In genomic region chr19:10884273-10884672, GRCh38 we compare ENCODE assay signal across 11 cellular contexts. TPM values are rescaled to one million over a fixed set of nuclear protein-coding genes. Genes with fewer than 3 reads are reported as not detected.
DNase-seq lines count a peak whose midpoint lies in the region; ATAC-seq lines count a peak whose summit lies in the region.
"Had no signal": no experiment of that assay in that cellular context is flagged by ENCODE, and none has a peak within 500 bp of the region (broad histone marks: within the 10 kb centered on the region; RNA-seq: fewer than 3 reads in every experiment).

No MANE protein-coding gene starts in this region.

- H3K36me3 ChIP-seq in SK-N-MC (ENCODE audit: insufficient read depth, low read length), result no peaks in the 10 kb centered on the region

- DNase-seq in ELR (ENCODE audit: low read depth) (peak; percentile 73), SK-N-MC (ENCODE audit: low read depth, low spot score) (no peak), fibroblast of gingiva (ENCODE audit: low read depth) (peak; percentile 60), skeletal muscle cell (ENCODE audit: low read depth) (peak; percentile 31), NCI-H2227 treated with DMSO at 0.1 percent for 48 hours (lab: John Stamatoyannopoulos, UW) (no peak), G401 (ENCODE audit: low spot score) (no peak)
- DNase-seq: activated CD4-positive, alpha-beta T cell treated with anti-CD3 and anti-CD28 coated beads, Interleukin-2, amount 10 ng/mL, durations not matched to agents 24 days and 14 days; stimulated activated CD8-positive, alpha-beta memory T cell treated with anti-CD3 and anti-CD28 coated beads, Interleukin-4, amount 100 ng/mL, for 48 hours; SW 1271 had no signal

- ATAC-seq in HG02852 (IDR thresholded peaks at IDR 0.05; ENCODE audit: unreplicated experiment) (no peak), HG02588 (IDR thresholded peaks at IDR 0.05; ENCODE audit: unreplicated experiment) (no peak)

- H3K4me3 ChIP-seq in SK-N-MC (no peak overlapping the region), skeletal muscle cell (ENCODE audit: low read depth, low read length) (no peak overlapping the region)

- peak overlapping the region; percentile 81; the same call in 1 of the 2 replicates for H3K27ac ChIP-seq in SK-N-MC

- in situ Hi-C loops in G401 (cut with HindIII; ENCODE audit: low sequenced_read_pairs), result no loop called here

- no peaks in the 10 kb centered on the region for H3K9me3 ChIP-seq in SK-N-MC (ENCODE audit: low read depth, low read length)

- no peak overlapping the region for H3K9ac ChIP-seq in SK-N-MC (ENCODE audit: insufficient read length)

RNA-seq across cellular contexts. Expression of gene CARM1, which starts 12.9 kb away (rescaled TPM):
- total RNA-seq in G401 (2014; rRNA removed; shearing (Covaris generic)), result 41.8 and 54.2 TPM in 2 replicates

RNA-seq across cellular contexts. Expression of gene C19orf38, which starts 36.1 kb away (rescaled TPM):
- total RNA-seq in G401 (2014; rRNA removed; shearing (Covaris generic)), result not detected in 2 replicates

RNA-seq across cellular contexts. Expression of gene YIPF2, which starts 44.2 kb away (rescaled TPM):
- total RNA-seq in G401 (2014; rRNA removed; shearing (Covaris generic)), result 42.5 and 71.1 TPM in 2 replicates

RNA-seq across cellular contexts. Expression of gene TIMM29, which starts 44.3 kb away (rescaled TPM):
- total RNA-seq in G401 (2014; rRNA removed; shearing (Covaris generic)), result 58.4 and 70.7 TPM in 2 replicates

RNA-seq across cellular contexts. Expression of gene TMED1, which starts 48.3 kb away (rescaled TPM):
- total RNA-seq in G401 (2014; rRNA removed; shearing (Covaris generic)), result 62.9 and 74.7 TPM in 2 replicates

Comparison
In these comparisons a context has a peak if more than half of its experiments do, and no peak if none do; other contexts are left out.
1. DNase-seq: peak in ELR (single experiment), fibroblast of gingiva (single experiment) and skeletal muscle cell (single experiment); none in SK-N-MC (single experiment), NCI-H2227 treated with DMSO at 0.1 percent for 48 hours (single experiment) and G401 (single experiment).